In genomic region chrX:13381514-13381913, GRCh38 we compare ENCODE assay signal across 1 cellular context.
TF ChIP-seq lines count a peak whose summit lies in the region.

No MANE protein-coding gene starts in this region.

TF ChIP-seq in GM12878, 131 proteins besides CTCF, POLR2A, EP300 and RAD21:
- TF ChIP-seq NR2F1 (conservative IDR thresholded peaks at IDR 0.05) (no peak), SKIL (IDR thresholded peaks at IDR 0.05; ENCODE audit: low read depth, poor library complexity, severe bottlenecking) (no peak), EED (IDR thresholded peaks at IDR 0.05; ENCODE audit: low read depth) (no peak), MTA2 (IDR thresholded peaks at IDR 0.05; ENCODE audit: low read depth) (no peak), TCF7 (IDR thresholded peaks at IDR 0.05; ENCODE audit: borderline replicate concordance) (no peak), EGR1 (IDR thresholded peaks at IDR 0.05; ENCODE audit: borderline replicate concordance in 1 of 2, low read depth in 2 of 2, low read length in 2 of 2) (no peak)
- TF ChIP-seq, protein P1, sequence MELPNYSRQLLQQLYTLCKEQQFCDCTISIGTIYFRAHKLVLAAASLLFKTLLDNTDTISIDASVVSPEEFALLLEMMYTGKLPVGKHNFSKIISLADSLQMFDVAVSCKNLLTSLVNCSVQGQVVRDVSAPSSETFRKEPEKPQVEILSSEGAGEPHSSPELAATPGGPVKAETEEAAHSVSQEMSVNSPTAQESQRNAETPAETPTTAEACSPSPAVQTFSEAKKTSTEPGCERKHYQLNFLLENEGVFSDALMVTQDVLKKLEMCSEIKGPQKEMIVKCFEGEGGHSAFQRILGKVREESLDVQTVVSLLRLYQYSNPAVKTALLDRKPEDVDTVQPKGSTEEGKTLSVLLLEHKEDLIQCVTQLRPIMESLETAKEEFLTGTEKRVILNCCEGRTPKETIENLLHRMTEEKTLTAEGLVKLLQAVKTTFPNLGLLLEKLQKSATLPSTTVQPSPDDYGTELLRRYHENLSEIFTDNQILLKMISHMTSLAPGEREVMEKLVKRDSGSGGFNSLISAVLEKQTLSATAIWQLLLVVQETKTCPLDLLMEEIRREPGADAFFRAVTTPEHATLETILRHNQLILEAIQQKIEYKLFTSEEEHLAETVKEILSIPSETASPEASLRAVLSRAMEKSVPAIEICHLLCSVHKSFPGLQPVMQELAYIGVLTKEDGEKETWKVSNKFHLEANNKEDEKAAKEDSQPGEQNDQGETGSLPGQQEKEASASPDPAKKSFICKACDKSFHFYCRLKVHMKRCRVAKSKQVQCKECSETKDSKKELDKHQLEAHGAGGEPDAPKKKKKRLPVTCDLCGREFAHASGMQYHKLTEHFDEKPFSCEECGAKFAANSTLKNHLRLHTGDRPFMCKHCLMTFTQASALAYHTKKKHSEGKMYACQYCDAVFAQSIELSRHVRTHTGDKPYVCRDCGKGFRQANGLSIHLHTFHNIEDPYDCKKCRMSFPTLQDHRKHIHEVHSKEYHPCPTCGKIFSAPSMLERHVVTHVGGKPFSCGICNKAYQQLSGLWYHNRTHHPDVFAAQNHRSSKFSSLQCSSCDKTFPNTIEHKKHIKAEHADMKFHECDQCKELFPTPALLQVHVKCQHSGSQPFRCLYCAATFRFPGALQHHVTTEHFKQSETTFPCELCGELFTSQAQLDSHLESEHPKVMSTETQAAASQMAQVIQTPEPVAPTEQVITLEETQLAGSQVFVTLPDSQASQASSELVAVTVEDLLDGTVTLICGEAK (IDR thresholded peaks at IDR 0.05; ENCODE audit: borderline replicate concordance) = no peak
